Comparison of ENCODE assay signal across 2 cellular contexts in the genomic region with DNA sequence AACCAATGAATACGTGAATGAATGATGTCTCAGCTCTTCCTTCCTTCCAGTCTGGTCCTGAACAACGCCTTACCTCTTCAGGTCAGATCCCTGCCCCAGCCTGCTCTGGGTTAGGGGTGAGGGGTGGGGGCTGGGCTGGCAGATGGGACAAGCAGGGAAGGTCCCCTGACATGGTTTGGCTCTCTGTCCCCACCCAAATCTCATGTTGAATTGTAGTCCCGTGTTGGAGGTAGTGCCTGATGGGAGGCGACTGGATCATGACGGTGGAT.
TF ChIP-seq lines count a peak whose summit lies in the region.

No MANE protein-coding gene starts in this region.

TF ChIP-seq in HEK293, 187 proteins besides CTCF, POLR2A, EP300 and RAD21:
- TF ChIP-seq ZNF24 (tag by site-specific recombination; IDR thresholded peaks at IDR 0.05) (peak; percentile 90), OSR2 (tag by site-specific recombination; IDR thresholded peaks at IDR 0.05) (no peak)

TF ChIP-seq in K562, 482 proteins besides CTCF, POLR2A, EP300 and RAD21:
- TF ChIP-seq, protein P1, sequence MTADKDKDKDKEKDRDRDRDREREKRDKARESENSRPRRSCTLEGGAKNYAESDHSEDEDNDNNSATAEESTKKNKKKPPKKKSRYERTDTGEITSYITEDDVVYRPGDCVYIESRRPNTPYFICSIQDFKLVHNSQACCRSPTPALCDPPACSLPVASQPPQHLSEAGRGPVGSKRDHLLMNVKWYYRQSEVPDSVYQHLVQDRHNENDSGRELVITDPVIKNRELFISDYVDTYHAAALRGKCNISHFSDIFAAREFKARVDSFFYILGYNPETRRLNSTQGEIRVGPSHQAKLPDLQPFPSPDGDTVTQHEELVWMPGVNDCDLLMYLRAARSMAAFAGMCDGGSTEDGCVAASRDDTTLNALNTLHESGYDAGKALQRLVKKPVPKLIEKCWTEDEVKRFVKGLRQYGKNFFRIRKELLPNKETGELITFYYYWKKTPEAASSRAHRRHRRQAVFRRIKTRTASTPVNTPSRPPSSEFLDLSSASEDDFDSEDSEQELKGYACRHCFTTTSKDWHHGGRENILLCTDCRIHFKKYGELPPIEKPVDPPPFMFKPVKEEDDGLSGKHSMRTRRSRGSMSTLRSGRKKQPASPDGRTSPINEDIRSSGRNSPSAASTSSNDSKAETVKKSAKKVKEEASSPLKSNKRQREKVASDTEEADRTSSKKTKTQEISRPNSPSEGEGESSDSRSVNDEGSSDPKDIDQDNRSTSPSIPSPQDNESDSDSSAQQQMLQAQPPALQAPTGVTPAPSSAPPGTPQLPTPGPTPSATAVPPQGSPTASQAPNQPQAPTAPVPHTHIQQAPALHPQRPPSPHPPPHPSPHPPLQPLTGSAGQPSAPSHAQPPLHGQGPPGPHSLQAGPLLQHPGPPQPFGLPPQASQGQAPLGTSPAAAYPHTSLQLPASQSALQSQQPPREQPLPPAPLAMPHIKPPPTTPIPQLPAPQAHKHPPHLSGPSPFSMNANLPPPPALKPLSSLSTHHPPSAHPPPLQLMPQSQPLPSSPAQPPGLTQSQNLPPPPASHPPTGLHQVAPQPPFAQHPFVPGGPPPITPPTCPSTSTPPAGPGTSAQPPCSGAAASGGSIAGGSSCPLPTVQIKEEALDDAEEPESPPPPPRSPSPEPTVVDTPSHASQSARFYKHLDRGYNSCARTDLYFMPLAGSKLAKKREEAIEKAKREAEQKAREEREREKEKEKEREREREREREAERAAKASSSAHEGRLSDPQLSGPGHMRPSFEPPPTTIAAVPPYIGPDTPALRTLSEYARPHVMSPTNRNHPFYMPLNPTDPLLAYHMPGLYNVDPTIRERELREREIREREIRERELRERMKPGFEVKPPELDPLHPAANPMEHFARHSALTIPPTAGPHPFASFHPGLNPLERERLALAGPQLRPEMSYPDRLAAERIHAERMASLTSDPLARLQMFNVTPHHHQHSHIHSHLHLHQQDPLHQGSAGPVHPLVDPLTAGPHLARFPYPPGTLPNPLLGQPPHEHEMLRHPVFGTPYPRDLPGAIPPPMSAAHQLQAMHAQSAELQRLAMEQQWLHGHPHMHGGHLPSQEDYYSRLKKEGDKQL (CRISPR knock-in tag; IDR thresholded peaks at IDR 0.05; ENCODE audit: borderline replicate concordance), result no peak
- TF ChIP-seq NFRKB (IDR thresholded peaks at IDR 0.05; ENCODE audit: low read depth), result no peak
- no peak for TF ChIP-seq PCBP1 (IDR thresholded peaks at IDR 0.05; ENCODE audit: low read depth, low read length, poor library complexity, severe bottlenecking)
- no peak for TF ChIP-seq RB1 (IDR thresholded peaks at IDR 0.05; ENCODE audit: low read depth)
- peak; percentile 8; the same call in 1 of the 2 replicates for TF ChIP-seq ZNF24 (IDR thresholded peaks at IDR 0.05)
- no peak for TF ChIP-seq SP1 (CRISPR knock-in tag; IDR thresholded peaks at IDR 0.05)
- TF ChIP-seq GATAD2B (IDR thresholded peaks at IDR 0.05; ENCODE audit: borderline replicate concordance), result no peak
- TF ChIP-seq, protein P2, sequence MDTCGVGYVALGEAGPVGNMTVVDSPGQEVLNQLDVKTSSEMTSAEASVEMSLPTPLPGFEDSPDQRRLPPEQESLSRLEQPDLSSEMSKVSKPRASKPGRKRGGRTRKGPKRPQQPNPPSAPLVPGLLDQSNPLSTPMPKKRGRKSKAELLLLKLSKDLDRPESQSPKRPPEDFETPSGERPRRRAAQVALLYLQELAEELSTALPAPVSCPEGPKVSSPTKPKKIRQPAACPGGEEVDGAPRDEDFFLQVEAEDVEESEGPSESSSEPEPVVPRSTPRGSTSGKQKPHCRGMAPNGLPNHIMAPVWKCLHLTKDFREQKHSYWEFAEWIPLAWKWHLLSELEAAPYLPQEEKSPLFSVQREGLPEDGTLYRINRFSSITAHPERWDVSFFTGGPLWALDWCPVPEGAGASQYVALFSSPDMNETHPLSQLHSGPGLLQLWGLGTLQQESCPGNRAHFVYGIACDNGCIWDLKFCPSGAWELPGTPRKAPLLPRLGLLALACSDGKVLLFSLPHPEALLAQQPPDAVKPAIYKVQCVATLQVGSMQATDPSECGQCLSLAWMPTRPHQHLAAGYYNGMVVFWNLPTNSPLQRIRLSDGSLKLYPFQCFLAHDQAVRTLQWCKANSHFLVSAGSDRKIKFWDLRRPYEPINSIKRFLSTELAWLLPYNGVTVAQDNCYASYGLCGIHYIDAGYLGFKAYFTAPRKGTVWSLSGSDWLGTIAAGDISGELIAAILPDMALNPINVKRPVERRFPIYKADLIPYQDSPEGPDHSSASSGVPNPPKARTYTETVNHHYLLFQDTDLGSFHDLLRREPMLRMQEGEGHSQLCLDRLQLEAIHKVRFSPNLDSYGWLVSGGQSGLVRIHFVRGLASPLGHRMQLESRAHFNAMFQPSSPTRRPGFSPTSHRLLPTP (IDR thresholded peaks at IDR 0.05; ENCODE audit: borderline replicate concordance, extremely low read depth, insufficient read length), result no peak
- TF ChIP-seq, protein P3, sequence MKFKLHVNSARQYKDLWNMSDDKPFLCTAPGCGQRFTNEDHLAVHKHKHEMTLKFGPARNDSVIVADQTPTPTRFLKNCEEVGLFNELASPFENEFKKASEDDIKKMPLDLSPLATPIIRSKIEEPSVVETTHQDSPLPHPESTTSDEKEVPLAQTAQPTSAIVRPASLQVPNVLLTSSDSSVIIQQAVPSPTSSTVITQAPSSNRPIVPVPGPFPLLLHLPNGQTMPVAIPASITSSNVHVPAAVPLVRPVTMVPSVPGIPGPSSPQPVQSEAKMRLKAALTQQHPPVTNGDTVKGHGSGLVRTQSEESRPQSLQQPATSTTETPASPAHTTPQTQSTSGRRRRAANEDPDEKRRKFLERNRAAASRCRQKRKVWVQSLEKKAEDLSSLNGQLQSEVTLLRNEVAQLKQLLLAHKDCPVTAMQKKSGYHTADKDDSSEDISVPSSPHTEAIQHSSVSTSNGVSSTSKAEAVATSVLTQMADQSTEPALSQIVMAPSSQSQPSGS (CRISPR knock-in tag; IDR thresholded peaks at IDR 0.05), result no peak
- TF ChIP-seq RBFOX2 (IDR thresholded peaks at IDR 0.05; ENCODE audit: low read depth, low read length), result no peak
- no peak for TF ChIP-seq FOXA3 (CRISPR knock-in tag; conservative IDR thresholded peaks at IDR 0.05 in 1 of 2, IDR thresholded peaks at IDR 0.05 in 1 of 2)
- TF ChIP-seq, protein P4, sequence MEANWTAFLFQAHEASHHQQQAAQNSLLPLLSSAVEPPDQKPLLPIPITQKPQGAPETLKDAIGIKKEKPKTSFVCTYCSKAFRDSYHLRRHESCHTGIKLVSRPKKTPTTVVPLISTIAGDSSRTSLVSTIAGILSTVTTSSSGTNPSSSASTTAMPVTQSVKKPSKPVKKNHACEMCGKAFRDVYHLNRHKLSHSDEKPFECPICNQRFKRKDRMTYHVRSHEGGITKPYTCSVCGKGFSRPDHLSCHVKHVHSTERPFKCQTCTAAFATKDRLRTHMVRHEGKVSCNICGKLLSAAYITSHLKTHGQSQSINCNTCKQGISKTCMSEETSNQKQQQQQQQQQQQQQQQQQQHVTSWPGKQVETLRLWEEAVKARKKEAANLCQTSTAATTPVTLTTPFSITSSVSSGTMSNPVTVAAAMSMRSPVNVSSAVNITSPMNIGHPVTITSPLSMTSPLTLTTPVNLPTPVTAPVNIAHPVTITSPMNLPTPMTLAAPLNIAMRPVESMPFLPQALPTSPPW (CRISPR knock-in tag; IDR thresholded peaks at IDR 0.05), result no peak
- no peak for TF ChIP-seq CREBBP (IDR thresholded peaks at IDR 0.05; ENCODE audit: low read depth, low read length)
- no peak for TF ChIP-seq GATA2 (CRISPR knock-in tag; IDR thresholded peaks at IDR 0.05)
- no peak for TF ChIP-seq SRF (CRISPR knock-in tag; IDR thresholded peaks at IDR 0.05)
- TF ChIP-seq FUS (optimal IDR thresholded peaks at IDR 0.05; ENCODE audit: low read depth, low read length), result no peak
- TF ChIP-seq, protein P5, sequence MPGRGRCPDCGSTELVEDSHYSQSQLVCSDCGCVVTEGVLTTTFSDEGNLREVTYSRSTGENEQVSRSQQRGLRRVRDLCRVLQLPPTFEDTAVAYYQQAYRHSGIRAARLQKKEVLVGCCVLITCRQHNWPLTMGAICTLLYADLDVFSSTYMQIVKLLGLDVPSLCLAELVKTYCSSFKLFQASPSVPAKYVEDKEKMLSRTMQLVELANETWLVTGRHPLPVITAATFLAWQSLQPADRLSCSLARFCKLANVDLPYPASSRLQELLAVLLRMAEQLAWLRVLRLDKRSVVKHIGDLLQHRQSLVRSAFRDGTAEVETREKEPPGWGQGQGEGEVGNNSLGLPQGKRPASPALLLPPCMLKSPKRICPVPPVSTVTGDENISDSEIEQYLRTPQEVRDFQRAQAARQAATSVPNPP (IDR thresholded peaks at IDR 0.05; ENCODE audit: borderline replicate concordance, insufficient read depth, insufficient read length), result no peak
- TF ChIP-seq, protein P6, sequence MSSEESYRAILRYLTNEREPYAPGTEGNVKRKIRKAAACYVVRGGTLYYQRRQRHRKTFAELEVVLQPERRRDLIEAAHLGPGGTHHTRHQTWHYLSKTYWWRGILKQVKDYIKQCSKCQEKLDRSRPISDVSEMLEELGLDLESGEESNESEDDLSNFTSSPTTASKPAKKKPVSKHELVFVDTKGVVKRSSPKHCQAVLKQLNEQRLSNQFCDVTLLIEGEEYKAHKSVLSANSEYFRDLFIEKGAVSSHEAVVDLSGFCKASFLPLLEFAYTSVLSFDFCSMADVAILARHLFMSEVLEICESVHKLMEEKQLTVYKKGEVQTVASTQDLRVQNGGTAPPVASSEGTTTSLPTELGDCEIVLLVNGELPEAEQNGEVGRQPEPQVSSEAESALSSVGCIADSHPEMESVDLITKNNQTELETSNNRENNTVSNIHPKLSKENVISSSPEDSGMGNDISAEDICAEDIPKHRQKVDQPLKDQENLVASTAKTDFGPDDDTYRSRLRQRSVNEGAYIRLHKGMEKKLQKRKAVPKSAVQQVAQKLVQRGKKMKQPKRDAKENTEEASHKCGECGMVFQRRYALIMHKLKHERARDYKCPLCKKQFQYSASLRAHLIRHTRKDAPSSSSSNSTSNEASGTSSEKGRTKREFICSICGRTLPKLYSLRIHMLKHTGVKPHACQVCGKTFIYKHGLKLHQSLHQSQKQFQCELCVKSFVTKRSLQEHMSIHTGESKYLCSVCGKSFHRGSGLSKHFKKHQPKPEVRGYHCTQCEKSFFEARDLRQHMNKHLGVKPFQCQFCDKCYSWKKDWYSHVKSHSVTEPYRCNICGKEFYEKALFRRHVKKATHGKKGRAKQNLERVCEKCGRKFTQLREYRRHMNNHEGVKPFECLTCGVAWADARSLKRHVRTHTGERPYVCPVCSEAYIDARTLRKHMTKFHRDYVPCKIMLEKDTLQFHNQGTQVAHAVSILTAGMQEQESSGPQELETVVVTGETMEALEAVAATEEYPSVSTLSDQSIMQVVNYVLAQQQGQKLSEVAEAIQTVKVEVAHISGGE (CRISPR knock-in tag; IDR thresholded peaks at IDR 0.05), result 0 out of 6 replicates have a peak, but pooled peaks of 1 of the 3 experiments have one; percentile 24
- peak in 1 of 2 experiments; percentile 14; a peak in 2 of 4 replicates for TF ChIP-seq NRF1 (conservative IDR thresholded peaks at IDR 0.05 in 1 of 2, IDR thresholded peaks at IDR 0.05 in 1 of 2)
- TF ChIP-seq ZNF239 (CRISPR knock-in tag; IDR thresholded peaks at IDR 0.05), result no peak
- no peak for TF ChIP-seq ZNF184 (CRISPR knock-in tag; IDR thresholded peaks at IDR 0.05)
